ENCODE assay signal across 35 cellular contexts in the genomic region with DNA sequence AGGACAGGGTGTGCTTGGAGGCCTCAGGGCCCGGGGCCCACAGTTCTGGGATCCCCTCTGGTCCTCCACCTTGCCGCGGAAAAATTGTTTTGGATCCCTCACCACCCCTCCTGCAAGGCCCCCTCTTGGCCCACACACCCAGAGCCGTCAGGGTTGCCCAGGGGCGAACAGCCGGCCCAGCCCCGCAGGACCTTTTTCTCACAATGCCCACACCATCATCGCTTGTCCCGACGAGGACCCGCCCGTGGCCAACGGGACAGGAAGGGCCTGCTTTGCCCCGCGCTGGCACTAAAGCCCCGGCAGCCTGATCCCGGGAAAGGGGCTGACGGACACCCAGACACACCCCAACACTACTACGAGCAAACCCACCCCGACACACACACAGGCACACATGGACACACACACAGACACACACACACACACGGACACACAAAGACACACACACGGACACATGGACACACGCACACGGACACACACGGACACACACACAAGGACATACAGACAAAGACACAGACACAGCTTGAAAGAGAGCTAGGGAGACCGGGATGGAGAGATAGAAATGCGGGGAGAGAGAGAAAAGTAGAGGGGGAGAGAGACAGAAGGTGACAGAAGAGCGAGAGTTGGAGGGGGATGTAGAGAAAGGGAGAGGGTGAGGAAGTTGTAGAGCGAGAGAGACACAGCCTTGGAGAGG.
"Had no signal": no experiment of that assay in that cellular context is flagged by ENCODE, and none has a peak within 500 bp of the region (broad histone marks: within the 10 kb centered on the region; RNA-seq: fewer than 3 reads in every experiment).

No MANE protein-coding gene starts in this region.

- H3K27ac Mint-ChIP-seq: activated B cell treated with CpG ODN at 0.5 μM for 24 hours; activated CD4-positive, alpha-beta memory T cell treated with anti-CD3 and anti-CD28 coated beads for 36 hours; activated CD8-positive, alpha-beta memory T cell treated with anti-CD3 and anti-CD28 coated beads, Interleukin-2, amount 10 ng/mL, durations not matched to agents 7 days and 5 days; activated CD8-positive, alpha-beta T cell treated with anti-CD3 and anti-CD28 coated beads, Interleukin-2, amount 10 ng/mL, durations not matched to agents 7 days and 5 days; activated naive CD4-positive, alpha-beta T cell treated with anti-CD3 and anti-CD28 coated beads, Interleukin-2, amount 10 ng/mL, durations not matched to agents 7 days and 5 days; activated naive CD4-positive, alpha-beta T cell treated with anti-CD3 and anti-CD28 coated beads, Interleukin-2, amount 50 U/mL, for 72 hours; activated naive CD8-positive, alpha-beta T cell treated with anti-CD3 and anti-CD28 coated beads, Interleukin-2, amount 10 ng/mL, durations not matched to agents 7 days and 5 days; activated T-helper 1 cell treated with anti-CD3 and anti-CD28 coated beads, Interleukin-12 subunit alpha, Interleukin-12 subunit beta, Interleukin-2, Interleukin-4 antibody, amounts not matched to agents 30 ng/mL and 10 ng/mL and 1 ng/mL, durations not matched to agents 14 hours and 24 hours and 36 hours; dendritic cell treated with granulocyte-macrophage colony-stimulating factor and Interleukin-4, amounts not matched to agents 40 ng/mL and 50 ng/mL, for 4 days; endodermal cell; T-helper 17 cell; T-helper 2 cell treated with Interferon-gamma antibody and Interleukin-4, amounts not matched to agents 5 μg/mL and 100 μg/mL, for 36 hours had no signal

- H3K27me3 ChIP-seq: brain microvascular endothelial cell, foreskin keratinocyte, gastrocnemius medialis had no signal

- H3K36me3 ChIP-seq: brain microvascular endothelial cell, esophagus muscularis mucosa, gastrocnemius medialis, WERI-Rb-1 had no signal

- H3K27me3 Mint-ChIP-seq: activated B cell treated with CpG ODN at 0.5 μM for 24 hours; central memory CD8-positive, alpha-beta T cell; T-helper 17 cell had no signal

- H3K4me3 ChIP-seq: coronary artery, esophagus muscularis mucosa, gastrocnemius medialis had no signal

- H3K9me3 ChIP-seq: gastrocnemius medialis had no signal

- H3K36me3 Mint-ChIP-seq: activated CD4-positive, alpha-beta memory T cell treated with anti-CD3 and anti-CD28 coated beads for 36 hours; activated naive CD8-positive, alpha-beta T cell treated with anti-CD3 and anti-CD28 coated beads, Interleukin-2, amount 10 ng/mL, durations not matched to agents 7 days and 5 days had no signal

- DNase-seq: activated B cell treated with CpG ODN at 0.5 μM for 24 hours; activated CD4-positive, alpha-beta memory T cell treated with anti-CD3 and anti-CD28 coated beads for 36 hours; activated CD4-positive, alpha-beta T cell treated with anti-CD3 and anti-CD28 coated beads for 48 hours; activated CD8-positive, alpha-beta memory T cell treated with anti-CD3 and anti-CD28 coated beads, Interleukin-2, amount 10 ng/mL, durations not matched to agents 7 days and 5 days; activated CD8-positive, alpha-beta memory T cell treated with anti-CD3 and anti-CD28 coated beads, Interleukin-2, amount 50 U/mL, for 4 hours; activated CD8-positive, alpha-beta T cell treated with anti-CD3 and anti-CD28 coated beads, Interleukin-2, amount 10 ng/mL, durations not matched to agents 7 days and 5 days; activated gamma-delta T cell; activated naive CD4-positive, alpha-beta T cell; activated naive CD4-positive, alpha-beta T cell treated with anti-CD3 and anti-CD28 coated beads, Interleukin-2, amount 10 ng/mL, durations not matched to agents 7 days and 5 days; activated naive CD8-positive, alpha-beta T cell treated with anti-CD3 and anti-CD28 coated beads, Interleukin-2, amount 10 ng/mL, durations not matched to agents 7 days and 5 days; activated T-cell treated with anti-CD3 and anti-CD28 coated beads, Interleukin-2, amount 50 U/mL, for 1 hour; activated T-cell treated with anti-CD3 and anti-CD28 coated beads, Interleukin-2, amount 50 U/mL, for 48 hours; amniotic stem cell; anterior cingulate cortex; brain microvascular endothelial cell; dorsolateral prefrontal cortex; effector memory CD4-positive, alpha-beta T cell; endodermal cell; erythroblast; foreskin keratinocyte; gastrocnemius medialis; T-helper 1 cell; T-helper 17 cell; T1000; WERI-Rb-1 had no signal

- H3K4me1 Mint-ChIP-seq: activated B cell treated with CpG ODN at 0.5 μM for 24 hours; activated CD8-positive, alpha-beta memory T cell treated with anti-CD3 and anti-CD28 coated beads, Interleukin-2, amount 10 ng/mL, durations not matched to agents 7 days and 5 days; activated naive CD8-positive, alpha-beta T cell treated with anti-CD3 and anti-CD28 coated beads, Interleukin-2, amount 10 ng/mL, durations not matched to agents 7 days and 5 days; central memory CD8-positive, alpha-beta T cell; endodermal cell; T-helper 17 cell had no signal

- H3K4me1 ChIP-seq: esophagus muscularis mucosa, foreskin keratinocyte, gastrocnemius medialis had no signal

- H3K27ac ChIP-seq: brain microvascular endothelial cell, coronary artery, dorsolateral prefrontal cortex, esophagus muscularis mucosa, foreskin keratinocyte, gastrocnemius medialis, WERI-Rb-1 had no signal

- FAIRE-seq: astrocyte, bronchial epithelial cell had no signal

- H3K4me3 Mint-ChIP-seq: activated B cell treated with CpG ODN at 0.5 μM for 24 hours; activated CD4-positive, alpha-beta memory T cell treated with anti-CD3 and anti-CD28 coated beads for 36 hours; activated CD8-positive, alpha-beta memory T cell treated with anti-CD3 and anti-CD28 coated beads, Interleukin-2, amount 10 ng/mL, durations not matched to agents 7 days and 5 days; activated CD8-positive, alpha-beta T cell treated with anti-CD3 and anti-CD28 coated beads, Interleukin-2, amount 10 ng/mL, durations not matched to agents 7 days and 5 days; activated naive CD4-positive, alpha-beta T cell treated with anti-CD3 and anti-CD28 coated beads, Interleukin-2, amount 10 ng/mL, durations not matched to agents 7 days and 5 days; activated naive CD8-positive, alpha-beta T cell treated with anti-CD3 and anti-CD28 coated beads, Interleukin-2, amount 10 ng/mL, durations not matched to agents 7 days and 5 days; activated T-helper 1 cell treated with anti-CD3 and anti-CD28 coated beads, Interleukin-12 subunit alpha, Interleukin-12 subunit beta, Interleukin-2, Interleukin-4 antibody, amounts not matched to agents 30 ng/mL and 10 ng/mL and 1 ng/mL, durations not matched to agents 14 hours and 24 hours and 36 hours; central memory CD8-positive, alpha-beta T cell; dendritic cell treated with granulocyte-macrophage colony-stimulating factor and Interleukin-4, amounts not matched to agents 40 ng/mL and 50 ng/mL, for 4 days; endodermal cell; T-helper 17 cell; T-helper 2 cell treated with Interferon-gamma antibody and Interleukin-4, amounts not matched to agents 5 μg/mL and 100 μg/mL, for 36 hours had no signal

- ATAC-seq: activated CD4-positive, CD25-positive, alpha-beta regulatory T cell treated with anti-CD3 and anti-CD28 coated beads, Interleukin-2, amount 50 U/mL, for 24 hours; activated CD8-positive, alpha-beta memory T cell treated with anti-CD3 and anti-CD28 coated beads, Interleukin-2, amount 10 ng/mL, durations not matched to agents 7 days and 5 days; activated CD8-positive, alpha-beta T cell treated with anti-CD3 and anti-CD28 coated beads, Interleukin-2, amount 10 ng/mL, durations not matched to agents 7 days and 5 days; activated naive CD4-positive, alpha-beta T cell treated with anti-CD3 and anti-CD28 coated beads, Interleukin-2, amount 50 U/mL, for 72 hours; foreskin keratinocyte; gastrocnemius medialis; T-helper 17 cell had no signal
